8 cellular contexts compared by ENCODE assay signal in the genomic region with DNA sequence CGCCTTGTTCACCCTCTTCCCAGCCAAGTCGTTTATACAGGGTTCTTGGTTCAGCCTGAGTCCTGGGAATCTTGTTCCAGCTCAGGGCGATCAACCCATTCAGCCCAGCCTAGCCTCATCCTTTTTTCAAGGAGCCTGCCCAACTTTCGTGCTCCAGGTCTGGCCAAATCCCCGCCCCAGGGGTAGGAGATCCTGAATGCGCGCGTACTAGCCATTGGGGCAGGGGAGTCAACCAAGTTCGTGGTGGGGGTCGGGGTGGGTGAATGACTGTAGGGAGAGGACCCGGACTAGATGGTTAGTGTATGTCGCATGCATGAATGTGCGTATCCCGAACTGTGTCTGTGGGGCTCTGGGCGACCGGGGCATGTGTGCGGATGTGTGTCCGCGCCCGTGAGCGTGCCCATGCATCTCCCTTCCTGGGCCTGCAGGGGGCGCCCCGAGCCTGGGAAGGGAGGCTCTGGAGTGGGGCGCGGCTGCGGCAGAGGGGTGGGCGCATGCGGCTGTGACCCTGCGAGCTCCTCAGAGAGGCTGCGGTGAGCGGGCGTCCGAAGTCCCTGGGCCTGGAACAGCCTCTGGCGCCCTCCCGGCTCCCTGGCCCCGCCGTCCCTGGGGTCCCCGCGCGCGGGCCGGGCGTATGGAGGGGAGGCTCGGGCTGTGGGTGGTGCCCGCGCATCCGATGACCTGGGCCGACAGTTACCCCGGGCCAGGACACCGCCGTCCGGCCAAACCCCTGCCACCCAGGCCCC. TPM values are rescaled to one million over a fixed set of nuclear protein-coding genes. Genes with fewer than 3 reads are reported as not detected.
A peak's percentile ranks its signal among the peaks of the same experiment; 100 is the strongest.
DNase-seq lines count a peak whose midpoint lies in the region; ATAC-seq, FAIRE-seq and TF ChIP-seq lines count a peak whose summit lies in the region.

No MANE protein-coding gene starts in this region.

- H3K4me1 ChIP-seq in endothelial cell of umbilical vein (ENCODE audit: control insufficient read depth, extremely low read depth, insufficient read depth, low read length) = peaks cover 4% of the 10 kb centered on the region

- TF ChIP-seq POLR2A in endothelial cell of umbilical vein (IDR thresholded peaks at IDR 0.05; ENCODE audit: low read depth, low read length) = no peak

- peak overlapping the region; percentile 87 for H3K4me2 ChIP-seq in endothelial cell of umbilical vein (ENCODE audit: insufficient read depth, low read length)

- TF ChIP-seq CTCF in endothelial cell of umbilical vein (IDR thresholded peaks at IDR 0.05; ENCODE audit: extremely low read depth in 1 of 2, insufficient read depth in 1 of 2, low read depth in 1 of 2, low read length in 2 of 2) = peak; percentile 95 to 96

- dilution Hi-C loops in endothelial cell of umbilical vein (cut with MboI; ENCODE audit: extremely low pct_ligation_motif_present, low sequenced_read_pairs) = no loop called here

- POLR2A ChIA-PET in endothelial cell of umbilical vein (lab: Charles Lee) = no interaction called here

- H3K4me3 ChIP-seq in endothelial cell of umbilical vein (replicated peaks in 1 of 3; ENCODE audit: insufficient read depth in 1 of 3, low read depth in 1 of 3, low read length in 3 of 3) = peak overlapping the region; percentile 46 to 73 (median 66)

- H3K9me1 ChIP-seq in endothelial cell of umbilical vein (replicated peaks; ENCODE audit: control insufficient read depth, extremely low read depth, insufficient read depth, low read length) = no peaks in the 10 kb centered on the region

- FAIRE-seq in endothelial cell of umbilical vein (lab: Jason Lieb, UNC) = peak; percentile 26

- no peaks in the 10 kb centered on the region for H3K9me3 ChIP-seq in endothelial cell of umbilical vein (replicated peaks; ENCODE audit: control insufficient read depth, insufficient read depth, low read length)

- H3K79me2 ChIP-seq in endothelial cell of umbilical vein (ENCODE audit: control insufficient read depth, insufficient read depth, low read length) = no peaks in the 10 kb centered on the region

- no TSS peak for BruUV-seq in endothelial cell of umbilical vein (replicated peaks; lab: Mats Ljungman, UMichigan)

- H2AFZ ChIP-seq in endothelial cell of umbilical vein (ENCODE audit: low read depth, low read length) = peak overlapping the region; percentile 90

- H3K27ac ChIP-seq in endothelial cell of umbilical vein (ENCODE audit: insufficient read depth, low read depth, low read length) = no peak overlapping the region

- CTCF ChIA-PET in endothelial cell of umbilical vein (lab: Charles Lee) = interaction anchor here (0.7 to 3.7 kb wide), 12 partner anchors 9 to 350 kb away, joined by 3 to 92 read pairs (median 5); partner anchors contain the start of gene CCL21

- peak overlapping the region; percentile 8 for H3K9ac ChIP-seq in endothelial cell of umbilical vein (replicated peaks; ENCODE audit: extremely low read depth, insufficient read depth, low read length)

- H3K36me3 ChIP-seq in endothelial cell of umbilical vein (ENCODE audit: control insufficient read depth in 2 of 2, extremely low read depth in 1 of 2, insufficient read depth in 2 of 2, low read length in 2 of 2) = no peaks in the 10 kb centered on the region

- ATAC-seq in HG02885 (IDR thresholded peaks at IDR 0.05; ENCODE audit: poor library complexity, unreplicated experiment) = peak; percentile 69

- peak; percentile 50 for DNase-seq in COR-L47 (lab: John Stamatoyannopoulos, UW)
- peak; percentile 7 for DNase-seq in NCI-H526 treated with DMSO at 0.1 percent for 48 hours (lab: John Stamatoyannopoulos, UW)
- DNase-seq in activated CD8-positive, alpha-beta memory T cell treated with anti-CD3 and anti-CD28 coated beads, Interleukin-2, amount 50 U/mL, for 24 hours (ENCODE audit: extremely low read depth) = peak; percentile 34
- peak; percentile 55 for DNase-seq in endothelial cell of umbilical vein (ENCODE audit: low read depth, low spot score)
- peak; percentile 92 for DNase-seq in mesenteric fat pad (ENCODE audit: low spot score)
- DNase-seq in stimulated activated CD8-positive, alpha-beta memory T cell treated with anti-CD3 and anti-CD28 coated beads, Interleukin-12 subunit alpha, Interleukin-12 subunit beta, amount 100 ng/mL, for 1 hour (ENCODE audit: low read depth) = peak; percentile 52
- no peak for DNase-seq in NCI-H1048 (lab: John Stamatoyannopoulos, UW)

- no peaks in the 10 kb centered on the region for H4K20me1 ChIP-seq in endothelial cell of umbilical vein (replicated peaks; ENCODE audit: control insufficient read depth, extremely low read depth, insufficient read depth, low read length)

- intact Hi-C loops in endothelial cell of umbilical vein (cut with micrococcal nuclease) = no loop called here

- H3K27me3 ChIP-seq in endothelial cell of umbilical vein (ENCODE audit: control insufficient read depth in 2 of 2, insufficient read depth in 2 of 2, low read length in 2 of 2) = peaks cover 18 to 30% of the 10 kb centered on the region in 2 experiments

TF ChIP-seq in endothelial cell of umbilical vein, 7 proteins besides CTCF, POLR2A, EP300 and RAD21:
- TF ChIP-seq MAX (IDR thresholded peaks at IDR 0.05; ENCODE audit: insufficient read depth, insufficient read length) (no peak), EZH2 (IDR thresholded peaks at IDR 0.05; ENCODE audit: borderline replicate concordance, low read depth, low read length, severe bottlenecking) (no peak), GATA2 (IDR thresholded peaks at IDR 0.05; ENCODE audit: insufficient read depth, insufficient read length, low read depth, low read length) (no peak), POLR2AphosphoS5 (IDR thresholded peaks at IDR 0.05; ENCODE audit: insufficient read depth, low read depth, low read length) (no peak), JUN (IDR thresholded peaks at IDR 0.05; ENCODE audit: borderline replicate concordance, insufficient read depth, insufficient read length, low read depth) (no peak), MYC (IDR thresholded peaks at IDR 0.05; ENCODE audit: low read depth, low read length) (no peak), FOS (IDR thresholded peaks at IDR 0.05; ENCODE audit: borderline replicate concordance, insufficient read depth, low read length) (no peak)

RNA-seq across cellular contexts. Expression of gene CCL21, which starts 8.7 kb away (rescaled TPM):
- total RNA-seq in endothelial cell of umbilical vein (0.85 TPM in 1 of 2 replicates, not detected in the other), mesenteric fat pad (18.0 TPM)
- polyA plus RNA-seq in endothelial cell of umbilical vein = 0.17 TPM in 1 of 2 replicates, not detected in the other
- polyA plus RNA-seq in endothelial cell of umbilical vein (2011; cell fraction: cytosol; rRNA removed) = 0.14 TPM in 1 of 2 replicates, not detected in the other
- not detected in 2 replicates for polyA plus RNA-seq in endothelial cell of umbilical vein (2011; cell fraction: nucleus; rRNA removed)
- not detected in 2 replicates for polyA plus RNA-seq in endothelial cell of umbilical vein (2012)
- polyA minus RNA-seq in endothelial cell of umbilical vein = 0.53 TPM in 1 of 2 replicates, not detected in the other
- polyA minus RNA-seq in endothelial cell of umbilical vein (2011; cell fraction: cytosol; rRNA and poly(A)+ RNA removed) = not detected
- not detected in 2 replicates for polyA minus RNA-seq in endothelial cell of umbilical vein (2011; cell fraction: nucleus; rRNA and poly(A)+ RNA removed)

RNA-seq across cellular contexts. Expression of gene CCL19, which starts 10.1 kb away (rescaled TPM):
- not detected in 2 replicates for total RNA-seq in endothelial cell of umbilical vein
- not detected in 2 replicates for polyA plus RNA-seq in endothelial cell of umbilical vein
- polyA plus RNA-seq in endothelial cell of umbilical vein (2011; cell fraction: cytosol; rRNA removed) = not detected in 2 replicates
- polyA plus RNA-seq in endothelial cell of umbilical vein (2011; cell fraction: nucleus; rRNA removed) = not detected in 2 replicates
- not detected in 2 replicates for polyA plus RNA-seq in endothelial cell of umbilical vein (2012)
- polyA minus RNA-seq in endothelial cell of umbilical vein = not detected in 2 replicates
- polyA minus RNA-seq in endothelial cell of umbilical vein (2011; cell fraction: cytosol; rRNA and poly(A)+ RNA removed) = not detected
- polyA minus RNA-seq in endothelial cell of umbilical vein (2011; cell fraction: nucleus; rRNA and poly(A)+ RNA removed) = not detected in 2 replicates
- total RNA-seq in mesenteric fat pad = not detected

RNA-seq across cellular contexts. Expression of gene CCL27, which starts 38.7 kb away (rescaled TPM):
- total RNA-seq in endothelial cell of umbilical vein (not detected in 2 replicates), mesenteric fat pad (not detected)
- polyA plus RNA-seq in endothelial cell of umbilical vein = not detected in 2 replicates
- polyA plus RNA-seq in endothelial cell of umbilical vein (2011; cell fraction: cytosol; rRNA removed) = not detected in 2 replicates
- not detected in 2 replicates for polyA plus RNA-seq in endothelial cell of umbilical vein (2011; cell fraction: nucleus; rRNA removed)
- polyA plus RNA-seq in endothelial cell of umbilical vein (2012) = not detected in 2 replicates
- polyA minus RNA-seq in endothelial cell of umbilical vein = not detected in 2 replicates
- not detected for polyA minus RNA-seq in endothelial cell of umbilical vein (2011; cell fraction: cytosol; rRNA and poly(A)+ RNA removed)
- polyA minus RNA-seq in endothelial cell of umbilical vein (2011; cell fraction: nucleus; rRNA and poly(A)+ RNA removed) = not detected in 2 replicates

RNA-seq across cellular contexts. Expression of gene IL11RA, which starts 49.2 kb away (rescaled TPM):
- 13.6 and 15.3 TPM in 2 replicates for total RNA-seq in endothelial cell of umbilical vein
- polyA plus RNA-seq in endothelial cell of umbilical vein = 18.6 and 22.5 TPM in 2 replicates
- 7.2 and 10.3 TPM in 2 replicates for polyA plus RNA-seq in endothelial cell of umbilical vein (2011; cell fraction: cytosol; rRNA removed)
- 49.6 and 67.6 TPM in 2 replicates for polyA plus RNA-seq in endothelial cell of umbilical vein (2011; cell fraction: nucleus; rRNA removed)
- polyA plus RNA-seq in endothelial cell of umbilical vein (2012) = 5.0 and 9.8 TPM in 2 replicates
- 6.8 and 10.8 TPM in 2 replicates for polyA minus RNA-seq in endothelial cell of umbilical vein
- 2.8 TPM for polyA minus RNA-seq in endothelial cell of umbilical vein (2011; cell fraction: cytosol; rRNA and poly(A)+ RNA removed)
- polyA minus RNA-seq in endothelial cell of umbilical vein (2011; cell fraction: nucleus; rRNA and poly(A)+ RNA removed) = 12.5 and 16.8 TPM in 2 replicates
- total RNA-seq in mesenteric fat pad = 15.6 TPM

RNA-seq across cellular contexts. Expression of gene GALT, which starts 54.7 kb away (rescaled TPM):
- total RNA-seq in endothelial cell of umbilical vein = 30.0 and 36.6 TPM in 2 replicates
- 58.5 and 61.3 TPM in 2 replicates for polyA plus RNA-seq in endothelial cell of umbilical vein
- polyA plus RNA-seq in endothelial cell of umbilical vein (2011; cell fraction: cytosol; rRNA removed) = 22.5 and 25.6 TPM in 2 replicates
- 240 and 284 TPM in 2 replicates for polyA plus RNA-seq in endothelial cell of umbilical vein (2011; cell fraction: nucleus; rRNA removed)
- 23.6 and 34.5 TPM in 2 replicates for polyA plus RNA-seq in endothelial cell of umbilical vein (2012)
- polyA minus RNA-seq in endothelial cell of umbilical vein = 29.7 and 32.3 TPM in 2 replicates
- polyA minus RNA-seq in endothelial cell of umbilical vein (2011; cell fraction: cytosol; rRNA and poly(A)+ RNA removed) = 8.6 TPM
- 41.9 and 46.0 TPM in 2 replicates for polyA minus RNA-seq in endothelial cell of umbilical vein (2011; cell fraction: nucleus; rRNA and poly(A)+ RNA removed)
- 21.3 TPM for total RNA-seq in mesenteric fat pad

Comparison
In these comparisons a context has a peak if more than half of its experiments do, and no peak if none do; other contexts are left out.
1. RNA of gene CCL21, which starts 8.7 kb away (total RNA-seq): 18.0 TPM in mesenteric fat pad (single experiment); 0.85 TPM in endothelial cell of umbilical vein; every median in the first group is over 10 times any median in the second.